Comparison of ENCODE assay signal across 8 cellular contexts in genomic region chr3:128725547-128725931, GRCh38. TPM values are rescaled to one million over a fixed set of nuclear protein-coding genes. Genes with fewer than 3 reads are reported as not detected.
DNase-seq lines count a peak whose midpoint lies in the region; ATAC-seq and TF ChIP-seq lines count a peak whose summit lies in the region.

No MANE protein-coding gene starts in this region.

- peaks cover 6% of the 10 kb centered on the region for H3K9me3 Mint-ChIP-seq in stimulated activated naive CD8-positive, alpha-beta T cell treated with anti-CD3 and anti-CD28 coated beads, Interleukin-15, Interleukin-2, amounts not matched to agents 100 ng/mL and 50 ng/mL, for 24 hours
- no peaks in the 10 kb centered on the region for H3K9me3 Mint-ChIP-seq in MCF 10A (ENCODE audit: unreplicated experiment)

- peak overlapping the region; percentile 95 for H3K27ac ChIP-seq in neutrophil

- CTCF ChIA-PET in MCF 10A (lab: Yijun Ruan, JAX) = interaction anchor here (0.6 to 4.3 kb wide), 3 partner anchors 37 to 69 kb away, joined by 3 to 30 read pairs (median 3); no protein-coding TSS in a partner anchor

- intact Hi-C loops in MCF 10A (cut with micrococcal nuclease) = no loop called here

- BruUV-seq in MCF 10A (replicated peaks; lab: Mats Ljungman, UMichigan) = TSS peak; percentile 47

- ATAC-seq in stimulated activated naive CD8-positive, alpha-beta T cell treated with anti-CD3 and anti-CD28 coated beads, Interleukin-15, Interleukin-2, amounts not matched to agents 100 U/mL and 50 U/mL, for 24 hours = no peak
- peak; percentile 9 for ATAC-seq in HG03439 (IDR thresholded peaks at IDR 0.05; ENCODE audit: unreplicated experiment)
- ATAC-seq in activated CD4-positive, CD25-positive, alpha-beta regulatory T cell treated with anti-CD3 and anti-CD28 coated beads, Interleukin-2, amount 50 U/mL, for 24 hours = no peak

- POLR2A ChIA-PET in MCF 10A (lab: Yijun Ruan, JAX) = interaction anchor here (0.8 to 4.1 kb wide), 13 partner anchors 11 to 153 kb away, joined by 3 to 59 read pairs (median 7); partner anchors contain the start of genes ACAD9 and RPN1

- peaks cover 30% of the 10 kb centered on the region for H3K36me3 Mint-ChIP-seq in stimulated activated naive CD8-positive, alpha-beta T cell treated with anti-CD3 and anti-CD28 coated beads, Interleukin-15, Interleukin-2, amounts not matched to agents 100 ng/mL and 50 ng/mL, for 24 hours (ENCODE audit: low read depth)
- H3K36me3 Mint-ChIP-seq in MCF 10A (ENCODE audit: insufficient read depth, unreplicated experiment) = peaks cover 11% of the 10 kb centered on the region

- H3K4me1 ChIP-seq in neutrophil (ENCODE audit: control insufficient read depth in 1 of 2, insufficient read depth in 1 of 2, low read depth in 1 of 2, low read length in 1 of 2) = peaks cover 42 to 43% of the 10 kb centered on the region in 2 experiments

- no peaks in the 10 kb centered on the region for H3K27me3 ChIP-seq in neutrophil

- no peaks in the 10 kb centered on the region for H3K9me3 ChIP-seq in neutrophil

- DNase-seq in stimulated activated naive CD8-positive, alpha-beta T cell treated with anti-CD3 and anti-CD28 coated beads, Interleukin-15, Interleukin-2, amounts not matched to agents 100 U/mL and 50 U/mL, for 24 hours = no peak
- DNase-seq in MCF 10A (ENCODE audit: unreplicated experiment) (no peak), NCI-H2227 (lab: John Stamatoyannopoulos, UW; ENCODE audit: unreplicated experiment) (no peak), SIG-M5 (lab: John Stamatoyannopoulos, UW) (no peak)

- H3K27ac Mint-ChIP-seq in stimulated activated naive CD8-positive, alpha-beta T cell treated with anti-CD3 and anti-CD28 coated beads, Interleukin-15, Interleukin-2, amounts not matched to agents 100 ng/mL and 50 ng/mL, for 24 hours = peak overlapping the region; percentile 90
- peak overlapping the region; percentile 90 for H3K27ac Mint-ChIP-seq in MCF 10A (ENCODE audit: low read depth, unreplicated experiment)

- peak overlapping the region; percentile 82 to 95 for H3K4me3 ChIP-seq in neutrophil (ENCODE audit: low read depth in 1 of 2, low read length in 1 of 2)

- TF ChIP-seq CTCF in MCF 10A (IDR thresholded peaks at IDR 0.05; ENCODE audit: unreplicated experiment) = no peak
- no peak for TF ChIP-seq CTCF in neutrophil (IDR thresholded peaks at IDR 0.05)

- peak overlapping the region; percentile 93 for H3K4me3 Mint-ChIP-seq in stimulated activated naive CD8-positive, alpha-beta T cell treated with anti-CD3 and anti-CD28 coated beads, Interleukin-15, Interleukin-2, amounts not matched to agents 100 ng/mL and 50 ng/mL, for 24 hours
- peak overlapping the region; percentile 78 for H3K4me3 Mint-ChIP-seq in MCF 10A (ENCODE audit: unreplicated experiment)

- H3K27me3 Mint-ChIP-seq in stimulated activated naive CD8-positive, alpha-beta T cell treated with anti-CD3 and anti-CD28 coated beads, Interleukin-15, Interleukin-2, amounts not matched to agents 100 ng/mL and 50 ng/mL, for 24 hours = peaks cover 8% of the 10 kb centered on the region
- no peaks in the 10 kb centered on the region for H3K27me3 Mint-ChIP-seq in MCF 10A (ENCODE audit: insufficient read depth, unreplicated experiment)

- H3K4me1 Mint-ChIP-seq in stimulated activated naive CD8-positive, alpha-beta T cell treated with anti-CD3 and anti-CD28 coated beads, Interleukin-15, Interleukin-2, amounts not matched to agents 100 ng/mL and 50 ng/mL, for 24 hours (ENCODE audit: low read depth) = peaks cover 50% of the 10 kb centered on the region
- peaks cover 16% of the 10 kb centered on the region for H3K4me1 Mint-ChIP-seq in MCF 10A (ENCODE audit: insufficient read depth, unreplicated experiment)

- H3K36me3 ChIP-seq in neutrophil = peaks cover 3% of the 10 kb centered on the region

RNA-seq across cellular contexts. Expression of gene RAB7A, which starts 0.4 kb away (rescaled TPM):
- 172 and 221 TPM in 2 replicates for total RNA-seq in MCF 10A (2022)
